8 cellular contexts compared by ENCODE assay signal in genomic region chr15:75801859-75802593, GRCh38. TPM values are rescaled to one million over a fixed set of nuclear protein-coding genes. Genes with fewer than 3 reads are reported as not detected.
A peak's percentile ranks its signal among the peaks of the same experiment; 100 is the strongest.
DNase-seq lines count a peak whose midpoint lies in the region; ATAC-seq, FAIRE-seq and TF ChIP-seq lines count a peak whose summit lies in the region.

No MANE protein-coding gene starts in this region.

- H3K27ac ChIP-seq in neural cell (ENCODE audit: low read length): no peak overlapping the region

- H4K20me1 ChIP-seq in neural cell (ENCODE audit: insufficient read depth): no peaks in the 10 kb centered on the region

- DNase-seq in BE2C: peak; percentile 89
- peak; percentile 70 for DNase-seq in KG1 (lab: John Stamatoyannopoulos, UW)
- peak; percentile 43 for DNase-seq in RCC 7860 (ENCODE audit: low spot score)
- peak; percentile 59 for DNase-seq in activated T-helper 1 cell treated with Interleukin-2 at 50 U/mL for 16 hours (ENCODE audit: low read depth)
- peak; percentile 66 for DNase-seq in fibroblast of the aortic adventitia (ENCODE audit: low read depth)
- peak; percentile 74 for DNase-seq in stimulated activated naive CD4-positive, alpha-beta T cell treated with Interleukin-2 at 50 U/mL for 16 hours (lab: John Stamatoyannopoulos, UW)

- H3K27me3 ChIP-seq in BE2C (peaks cover 10% of the 10 kb centered on the region; the same call in 1 of the 2 replicates), neural cell (ENCODE audit: insufficient read depth, low read depth, low read length) (peaks cover 11% of the 10 kb centered on the region)

- no peaks in the 10 kb centered on the region for H3K9me3 ChIP-seq in BE2C
- H3K9me3 ChIP-seq in neural cell (ENCODE audit: low read length): no peaks in the 10 kb centered on the region

- no peak overlapping the region for H3K9ac ChIP-seq in neural cell (ENCODE audit: low read length)

- no peaks in the 10 kb centered on the region for H3F3A ChIP-seq in neural cell (ENCODE audit: insufficient read depth, low read length, poor library complexity, severe bottlenecking)

- no peaks in the 10 kb centered on the region for H3K9me2 ChIP-seq in neural cell (ENCODE audit: insufficient read depth, low read length)

- TF ChIP-seq RAD21 in neural cell (conservative IDR thresholded peaks at IDR 0.05): peak; percentile 89

- peak; percentile 75 for TF ChIP-seq CTCF in BE2C (IDR thresholded peaks at IDR 0.05; ENCODE audit: low read depth, low read length)
- TF ChIP-seq CTCF in fibroblast of the aortic adventitia (IDR thresholded peaks at IDR 0.05; ENCODE audit: insufficient read depth, low read length): peak; percentile 85
- TF ChIP-seq CTCF in neural cell (IDR thresholded peaks at IDR 0.05; ENCODE audit: poor library complexity, severe bottlenecking): peak; percentile 80

- ATAC-seq in GM19455 (IDR thresholded peaks at IDR 0.05; ENCODE audit: unreplicated experiment): peak; percentile 73

- H3K36me3 ChIP-seq in BE2C (no peaks in the 10 kb centered on the region), neural cell (ENCODE audit: insufficient read depth, low read length) (no peaks in the 10 kb centered on the region)

- H3K4me3 ChIP-seq in BE2C (ENCODE audit: low read depth, low read length) (peak overlapping the region; percentile 55), fibroblast of the aortic adventitia (ENCODE audit: low read depth, low read length) (peak overlapping the region; percentile 46), neural cell (ENCODE audit: low read length) (peak overlapping the region; percentile 57)

- no peak overlapping the region for H3K4me2 ChIP-seq in neural cell (ENCODE audit: low read length)

- H2AFZ ChIP-seq in neural cell (ENCODE audit: low read depth, low read length): no peak overlapping the region

- no peak for FAIRE-seq in RCC 7860 (lab: Jason Lieb, UNC)

- no peaks in the 10 kb centered on the region; the same call in 1 of the 2 replicates for H3K4me1 ChIP-seq in BE2C

- no peaks in the 10 kb centered on the region for H3K79me2 ChIP-seq in neural cell (replicated peaks; ENCODE audit: insufficient read depth, low read length)

- no peak for TF ChIP-seq EP300 in neural cell (conservative IDR thresholded peaks at IDR 0.05; ENCODE audit: poor library complexity, severe bottlenecking)

TF ChIP-seq in neural cell, 6 proteins besides CTCF, POLR2A, EP300 and RAD21:
- TF ChIP-seq MXI1 (conservative IDR thresholded peaks at IDR 0.05; ENCODE audit: poor library complexity, severe bottlenecking): peak; percentile 37
- TF ChIP-seq POLR2AphosphoS5 (IDR thresholded peaks at IDR 0.05): no peak
- peak; percentile 82 for TF ChIP-seq SMC3 (conservative IDR thresholded peaks at IDR 0.05; ENCODE audit: poor library complexity)
- TF ChIP-seq TAF1 (IDR thresholded peaks at IDR 0.05; ENCODE audit: low read depth): no peak
- TF ChIP-seq, protein P1, sequence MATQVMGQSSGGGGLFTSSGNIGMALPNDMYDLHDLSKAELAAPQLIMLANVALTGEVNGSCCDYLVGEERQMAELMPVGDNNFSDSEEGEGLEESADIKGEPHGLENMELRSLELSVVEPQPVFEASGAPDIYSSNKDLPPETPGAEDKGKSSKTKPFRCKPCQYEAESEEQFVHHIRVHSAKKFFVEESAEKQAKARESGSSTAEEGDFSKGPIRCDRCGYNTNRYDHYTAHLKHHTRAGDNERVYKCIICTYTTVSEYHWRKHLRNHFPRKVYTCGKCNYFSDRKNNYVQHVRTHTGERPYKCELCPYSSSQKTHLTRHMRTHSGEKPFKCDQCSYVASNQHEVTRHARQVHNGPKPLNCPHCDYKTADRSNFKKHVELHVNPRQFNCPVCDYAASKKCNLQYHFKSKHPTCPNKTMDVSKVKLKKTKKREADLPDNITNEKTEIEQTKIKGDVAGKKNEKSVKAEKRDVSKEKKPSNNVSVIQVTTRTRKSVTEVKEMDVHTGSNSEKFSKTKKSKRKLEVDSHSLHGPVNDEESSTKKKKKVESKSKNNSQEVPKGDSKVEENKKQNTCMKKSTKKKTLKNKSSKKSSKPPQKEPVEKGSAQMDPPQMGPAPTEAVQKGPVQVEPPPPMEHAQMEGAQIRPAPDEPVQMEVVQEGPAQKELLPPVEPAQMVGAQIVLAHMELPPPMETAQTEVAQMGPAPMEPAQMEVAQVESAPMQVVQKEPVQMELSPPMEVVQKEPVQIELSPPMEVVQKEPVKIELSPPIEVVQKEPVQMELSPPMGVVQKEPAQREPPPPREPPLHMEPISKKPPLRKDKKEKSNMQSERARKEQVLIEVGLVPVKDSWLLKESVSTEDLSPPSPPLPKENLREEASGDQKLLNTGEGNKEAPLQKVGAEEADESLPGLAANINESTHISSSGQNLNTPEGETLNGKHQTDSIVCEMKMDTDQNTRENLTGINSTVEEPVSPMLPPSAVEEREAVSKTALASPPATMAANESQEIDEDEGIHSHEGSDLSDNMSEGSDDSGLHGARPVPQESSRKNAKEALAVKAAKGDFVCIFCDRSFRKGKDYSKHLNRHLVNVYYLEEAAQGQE (IDR thresholded peaks at IDR 0.05; ENCODE audit: borderline replicate concordance): no peak
- no peak for TF ChIP-seq EZH2 (IDR thresholded peaks at IDR 0.05; ENCODE audit: borderline replicate concordance, insufficient read depth, low read length, poor library complexity, severe bottlenecking)

RNA-seq across cellular contexts. Expression of gene UBE2Q2, which starts 41.2 kb away (rescaled TPM):
- 9.4 TPM for polyA plus RNA-seq in BE2C (2012; ENCODE audit: insufficient read depth, insufficient read length, low read depth)
- total RNA-seq in fibroblast of the aortic adventitia (ENCODE audit: low replicate concordance): 51.5 and 58.6 TPM in 2 replicates
- 69.0 and 83.8 TPM in 2 replicates for polyA plus RNA-seq in neural cell
- polyA minus RNA-seq in neural cell: 70.2 and 72.8 TPM in 2 replicates
